ENCODE assay signal across 20 cellular contexts in genomic region chr19:28026636-28027035, GRCh38.
"Had no signal": no experiment of that assay in that cellular context is flagged by ENCODE, and none has a peak within 500 bp of the region (broad histone marks: within the 10 kb centered on the region; RNA-seq: fewer than 3 reads in every experiment).

No MANE protein-coding gene starts in this region.

- H3K4me1 ChIP-seq: pancreas, spleen, tibial artery, upper lobe of left lung, uterus had no signal

- H3K9me3 ChIP-seq: mucosa of descending colon, pancreas, upper lobe of left lung, uterus had no signal

- H3K27me3 ChIP-seq: neural progenitor cell, pancreas, spleen, tibial artery, upper lobe of left lung, uterus had no signal

- H3K36me3 ChIP-seq: neural progenitor cell, pancreas, spleen, tibial artery, upper lobe of left lung, uterus had no signal

- H3K4me3 ChIP-seq: mucosa of descending colon, neural progenitor cell, pancreas, spleen, tibial artery, upper lobe of left lung, uterus had no signal

- DNase-seq: cerebellar nuclear complex; endodermal cell; foreskin melanocyte; islet precursor cell; left colon; mammary epithelial cell; mucosa of descending colon; naive thymus-derived CD8-positive, alpha-beta T cell; nucleus accumbens; pancreas; spleen; stimulated activated CD4-positive, alpha-beta T cell treated with anti-CD3 and anti-CD28 coated beads, Interleukin-15, amount 100 ng/mL, for 24 hours; stimulated activated CD4-positive, alpha-beta T cell treated with anti-CD3 and anti-CD28 coated beads, Interleukin-1b, Interleukin-23, amount 100 ng/mL, for 48 hours; stimulated activated CD4-positive, alpha-beta T cell treated with anti-CD3 and anti-CD28 coated beads, Interleukin-4, amount 100 ng/mL, for 24 hours; tibial artery; upper lobe of left lung; uterus had no signal

- H3K27ac ChIP-seq: neural progenitor cell, pancreas, spleen, tibial artery, upper lobe of left lung, uterus had no signal

- ATAC-seq: left colon; mucosa of descending colon; naive thymus-derived CD8-positive, alpha-beta T cell; pancreas; sciatic nerve; stimulated activated memory B cell treated with anti-CD40 and anti-IgM and Interleukin-4, amounts not matched to agents 10 μg/mL and 1 μg/mL and 100 μg/mL, for 72 hours had no signal
